8 cellular contexts compared by ENCODE assay signal in the genomic region with DNA sequence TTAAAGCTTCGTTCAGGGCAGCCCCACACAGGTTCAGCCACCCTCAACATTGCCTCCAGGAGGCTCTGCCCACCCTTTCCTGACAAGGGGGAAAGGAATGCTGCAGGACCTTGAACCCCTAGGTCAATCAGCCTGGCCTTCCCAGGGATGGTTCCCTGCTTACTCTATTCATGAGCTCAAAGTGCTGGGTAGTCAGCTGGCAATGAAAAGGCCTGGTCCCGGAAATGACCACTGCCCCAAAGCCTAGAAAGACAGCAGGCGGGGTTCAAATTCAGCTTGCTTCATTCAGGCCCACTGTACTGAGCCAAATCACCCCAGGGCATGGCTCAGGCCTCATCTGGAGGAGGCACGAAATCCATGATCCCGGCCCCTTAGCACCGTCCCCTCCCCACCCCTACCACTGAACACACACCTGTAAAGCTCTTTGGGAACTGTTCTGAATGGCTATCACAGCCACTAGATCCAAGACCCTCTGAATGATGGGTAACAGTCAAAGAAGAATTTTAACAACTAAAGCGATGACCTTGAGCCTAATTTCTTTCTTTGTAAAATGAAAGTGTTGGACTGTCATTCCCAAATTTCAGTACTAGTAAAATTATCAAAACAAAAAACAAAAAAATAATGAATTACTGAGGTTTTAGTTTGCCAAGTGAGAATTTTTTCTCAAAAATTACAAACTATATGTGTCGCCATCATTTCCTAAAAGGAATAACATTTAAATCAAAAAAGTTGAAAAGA. TPM values are rescaled to one million over a fixed set of nuclear protein-coding genes. Genes with fewer than 3 reads are reported as not detected.
DNase-seq lines count a peak whose midpoint lies in the region; ATAC-seq and TF ChIP-seq lines count a peak whose summit lies in the region.

No MANE protein-coding gene starts in this region.

- H3K9me3 Mint-ChIP-seq in CD8-positive, alpha-beta T cell = no peaks in the 10 kb centered on the region

- H3K4me1 ChIP-seq in CD8-positive, alpha-beta T cell (ENCODE audit: insufficient read depth, low read length) = peaks cover 26% of the 10 kb centered on the region
- peaks cover 21 to 32% (median 25%) of the 10 kb centered on the region in 4 donors for H3K4me1 ChIP-seq in upper lobe of left lung

- ATAC-seq in CD8-positive, alpha-beta T cell = no peak
- peak; percentile 42 to 73 for ATAC-seq in upper lobe of left lung (ENCODE audit: low FRiP score in 2 of 2)
- no peak for ATAC-seq in GM21367 (IDR thresholded peaks at IDR 0.05; ENCODE audit: unreplicated experiment)
- no peak for ATAC-seq in HG03108 (IDR thresholded peaks at IDR 0.05; ENCODE audit: unreplicated experiment)

- peak overlapping the region; percentile 94 for H3K4me3 Mint-ChIP-seq in CD8-positive, alpha-beta T cell

- TF ChIP-seq POLR2A in lower leg skin (IDR thresholded peaks at IDR 0.05) (no peak), upper lobe of left lung (IDR thresholded peaks at IDR 0.05) (no peak)

- intact Hi-C loops in CD8-positive, alpha-beta T cell (cut with DNase I, micrococcal nuclease) = no loop called here
- intact Hi-C loops in lower leg skin (cut with DNase I; ENCODE audit: low total_unique reads) = no loop called here

- H3K4me3 ChIP-seq in CD8-positive, alpha-beta T cell (ENCODE audit: low read depth, low read length) = peak overlapping the region; percentile 70
- H3K4me3 ChIP-seq in choroid plexus epithelial cell (ENCODE audit: low read depth, low read length) = peak overlapping the region; percentile 61
- H3K4me3 ChIP-seq in lower leg skin (ENCODE audit: low read depth, poor library complexity, severe bottlenecking) = peak overlapping the region; percentile 51
- peak overlapping the region; percentile 60 to 88 (median 83) for H3K4me3 ChIP-seq in upper lobe of left lung

- CTCF ChIA-PET in CD8-positive, alpha-beta T cell (lab: Charles Lee) = no interaction called here

- H3K36me3 ChIP-seq in CD8-positive, alpha-beta T cell (ENCODE audit: insufficient read depth, low read length) = no peaks in the 10 kb centered on the region
- H3K36me3 ChIP-seq in upper lobe of left lung = no peaks in the 10 kb centered on the region

- no peak for TF ChIP-seq EP300 in upper lobe of left lung (IDR thresholded peaks at IDR 0.05)

- H3K36me3 Mint-ChIP-seq in CD8-positive, alpha-beta T cell = peaks cover 6% of the 10 kb centered on the region

- TF ChIP-seq CTCF in CD8-positive, alpha-beta T cell (IDR thresholded peaks at IDR 0.05) = no peak
- no peak for TF ChIP-seq CTCF in choroid plexus epithelial cell (conservative IDR thresholded peaks at IDR 0.05; ENCODE audit: low read depth, low read length)
- TF ChIP-seq CTCF in lower leg skin (IDR thresholded peaks at IDR 0.05) = no peak
- TF ChIP-seq CTCF in upper lobe of left lung (IDR thresholded peaks at IDR 0.05) = no peak

- no peaks in the 10 kb centered on the region for H3K9me3 ChIP-seq in CD8-positive, alpha-beta T cell (ENCODE audit: low read length)
- no peaks in the 10 kb centered on the region for H3K9me3 ChIP-seq in upper lobe of left lung

- POLR2A ChIA-PET in CD8-positive, alpha-beta T cell (lab: Charles Lee) = interaction anchor here (0.7 to 1.8 kb wide), 3 partner anchors 10 to 392 kb away, joined by 3 to 6 read pairs (median 5); a partner anchor contains a TSS

- H3K27me3 ChIP-seq in CD8-positive, alpha-beta T cell (ENCODE audit: insufficient read depth, low read length) = no peaks in the 10 kb centered on the region
- no peaks in the 10 kb centered on the region for H3K27me3 ChIP-seq in upper lobe of left lung

- no peak for DNase-seq in CD8-positive, alpha-beta T cell
- peak; percentile 82 for DNase-seq in M059J (ENCODE audit: low read depth)
- DNase-seq in choroid plexus epithelial cell (ENCODE audit: low read depth) = no peak
- peak in 1 of 2 donors; percentile 85 for DNase-seq in lower leg skin (ENCODE audit: low spot score in 2 of 2)
- peak in 1 of 2 donors; percentile 32 for DNase-seq in upper lobe of left lung
- DNase-seq in stimulated activated CD4-positive, alpha-beta T cell treated with anti-CD3 and anti-CD28 coated beads, Interleukin-2, amount 100 ng/mL, for 24 hours = no peak

- H3K4me1 Mint-ChIP-seq in CD8-positive, alpha-beta T cell (ENCODE audit: low read depth) = peaks cover 43% of the 10 kb centered on the region

- H3K27ac Mint-ChIP-seq in CD8-positive, alpha-beta T cell = peak overlapping the region; percentile 96

- peak overlapping the region; percentile 47 for H3K27ac ChIP-seq in CD8-positive, alpha-beta T cell (ENCODE audit: low read depth, low read length)
- peak overlapping the region; percentile 82 to 95 (median 86) for H3K27ac ChIP-seq in upper lobe of left lung

- no peaks in the 10 kb centered on the region for H3K27me3 Mint-ChIP-seq in CD8-positive, alpha-beta T cell (ENCODE audit: low read depth)

- 18 to 26% methylated on average over 8 of the region's 8 CpGs for WGBS in lower leg skin, 2 donors
- WGBS in upper lobe of left lung, 2 donors = 44 to 52% methylated on average over 8 of the region's 8 CpGs

RNA-seq across cellular contexts. Expression of a gene that starts 1.0 kb away (rescaled TPM):
- total RNA-seq in CD8-positive, alpha-beta T cell = 10 to 100 TPM; 24.5 to 25.0 TPM
- 40.9 and 45.0 TPM in 2 replicates for total RNA-seq in M059J (2014; rRNA removed; shearing (Covaris generic))
- total RNA-seq in lower leg skin = 10 to 100 TPM; 26.3 to 42.0 (median 34.5) TPM
- total RNA-seq in upper lobe of left lung = 10 to 100 TPM; 24.1 to 31.4 (median 29.4) TPM

RNA-seq across cellular contexts. Expression of a gene that starts 20.9 kb away (rescaled TPM):
- 1 to 10 TPM; 6.8 to 8.4 TPM for total RNA-seq in CD8-positive, alpha-beta T cell
- total RNA-seq in M059J (2014; rRNA removed; shearing (Covaris generic)) = 23.5 and 41.7 TPM in 2 replicates
- total RNA-seq in lower leg skin (10 to 100 TPM; 13.0 to 23.9 (median 20.8) TPM), upper lobe of left lung (10 to 100 TPM in 5 of 6 donors, 1 to 10 TPM in 1; 4.9 to 24.9 (median 17.4) TPM)

RNA-seq across cellular contexts. Expression of a gene that starts 36.1 kb away (rescaled TPM):
- total RNA-seq in CD8-positive, alpha-beta T cell = 10 to 100 TPM; 61.7 to 74.4 TPM
- total RNA-seq in M059J (2014; rRNA removed; shearing (Covaris generic)) = 206 and 260 TPM in 2 replicates
- total RNA-seq in lower leg skin = 100 to 1,000 TPM in 1 of 4 donors, 10 to 100 TPM in 3; 64.9 to 135 (median 92.5) TPM
- 10 to 100 TPM; 28.7 to 80.0 (median 53.6) TPM for total RNA-seq in upper lobe of left lung

Comparison
In these comparisons a context has a peak if more than half of its experiments do, and no peak if none do; other contexts are left out.
1. ATAC-seq: peak in upper lobe of left lung (2 of 2); none in CD8-positive, alpha-beta T cell (single experiment), GM21367 (single experiment) and HG03108 (single experiment).
2. Peak in every context shown above with its lines, with median percentiles within 50 percentile points of each other: H3K4me3 ChIP-seq.